8 cellular contexts compared by ENCODE assay signal in the genomic region with DNA sequence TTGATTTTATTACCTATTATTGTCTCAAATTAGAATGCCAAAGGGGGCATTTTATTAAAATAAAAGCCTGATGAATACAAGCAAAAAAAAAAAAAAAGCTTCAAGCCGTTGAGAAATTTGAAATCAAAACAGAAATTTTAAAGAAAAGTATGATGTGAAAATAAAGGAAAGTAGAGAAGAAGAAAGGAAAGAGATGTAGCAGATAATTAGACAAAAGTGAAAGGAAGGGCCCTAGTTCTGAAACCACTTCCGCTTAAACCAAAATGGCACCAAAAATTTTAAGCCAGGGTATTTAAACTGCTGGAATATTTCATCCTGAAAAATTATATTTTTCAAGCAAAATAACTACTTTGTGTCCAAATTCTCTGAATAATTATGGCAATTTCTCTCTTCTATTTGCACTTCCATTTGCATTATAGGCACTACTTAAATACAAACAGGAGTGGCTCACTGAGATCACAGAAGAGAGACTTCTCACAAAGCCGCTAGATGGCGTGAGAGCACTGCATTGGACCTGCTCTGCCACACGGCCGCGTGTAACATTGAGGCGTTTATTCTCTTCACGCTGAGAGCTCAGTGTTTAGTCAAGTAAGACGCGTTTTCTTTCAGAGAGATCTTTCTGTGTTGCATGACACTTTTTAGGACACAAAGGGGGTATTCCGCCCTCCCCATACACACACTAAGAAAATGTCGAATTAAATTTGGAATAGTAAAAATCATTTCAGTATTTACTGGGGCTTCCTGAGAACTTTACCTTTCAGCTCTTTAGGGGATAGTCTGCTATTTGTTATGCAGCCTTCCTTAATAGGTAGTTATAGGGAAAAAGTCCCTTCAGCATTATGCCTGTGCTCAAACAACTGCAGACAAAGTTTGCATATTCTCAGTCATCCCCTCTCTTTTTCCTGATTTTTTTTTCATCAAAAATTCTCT.
DNase-seq lines count a peak whose midpoint lies in the region; ATAC-seq and TF ChIP-seq lines count a peak whose summit lies in the region.

No MANE protein-coding gene starts in this region.

- H3K36me3 ChIP-seq in NT2/D1 (ENCODE audit: insufficient read depth, insufficient read length, low read length) (no peaks in the 10 kb centered on the region), mucosa of descending colon (ENCODE audit: low read depth) (no peaks in the 10 kb centered on the region)

- peak; percentile 7 for DNase-seq in DMS153 treated with DMSO at 0.1 percent for 48 hours (lab: John Stamatoyannopoulos, UW; ENCODE audit: unreplicated experiment)
- peak; percentile 9 for DNase-seq in HuH-7 (ENCODE audit: low spot score)
- peak; percentile 72 for DNase-seq in NT2/D1 (ENCODE audit: low read depth, low spot score)
- DNase-seq in activated CD8-positive, alpha-beta memory T cell treated with anti-CD3 and anti-CD28 coated beads, Interleukin-2, amount 50 U/mL, for 1 hour (ENCODE audit: extremely low read depth), result peak; percentile 46
- peak; percentile 21 for DNase-seq in epidermal melanocyte (ENCODE audit: insufficient read length, low spot score)
- DNase-seq in mucosa of descending colon, result peak; percentile 54 to 76 (median 75)
- peak; percentile 81 for DNase-seq in stimulated activated CD8-positive, alpha-beta memory T cell treated with anti-CD3 and anti-CD28 coated beads, Interleukin-4, amount 100 ng/mL, for 48 hours

- ATAC-seq in GM21619 (IDR thresholded peaks at IDR 0.05; ENCODE audit: unreplicated experiment) (peak; percentile 100), mucosa of descending colon (peak; percentile 96)

- peaks cover 21% of the 10 kb centered on the region for H3K27me3 ChIP-seq in NT2/D1 (ENCODE audit: insufficient read depth, insufficient read length)

- intact Hi-C loops in mucosa of descending colon (cut with DNase I, micrococcal nuclease), result loop anchor here (5.0 kb wide), 2 partner anchors 906 to 911 kb away; no protein-coding TSS in a partner anchor

- peak; percentile 78 for TF ChIP-seq CTCF in mucosa of descending colon (IDR thresholded peaks at IDR 0.05)

- H3K9me3 ChIP-seq in NT2/D1 (ENCODE audit: insufficient read depth, low read length) (no peaks in the 10 kb centered on the region), mucosa of descending colon (no peaks in the 10 kb centered on the region)

- H3K4me3 ChIP-seq in NT2/D1 (ENCODE audit: insufficient read length, low read depth) (no peak overlapping the region), mucosa of descending colon (no peak overlapping the region)

- H3K9ac ChIP-seq in NT2/D1 (ENCODE audit: insufficient read length, low read depth), result no peak overlapping the region

- H3K4me1 ChIP-seq in NT2/D1 (ENCODE audit: insufficient read depth, insufficient read length) (no peaks in the 10 kb centered on the region), mucosa of descending colon (ENCODE audit: low read depth) (no peaks in the 10 kb centered on the region)

Comparison
In these comparisons a context has a peak if more than half of its experiments do, and no peak if none do; other contexts are left out.
1. DNase-seq: peak in every context shown above with its lines; median percentile 81 in stimulated activated CD8-positive, alpha-beta memory T cell treated with anti-CD3 and anti-CD28 coated beads, Interleukin-4, amount 100 ng/mL, for 48 hours; 75 in mucosa of descending colon; 72 in NT2/D1; 46 in activated CD8-positive, alpha-beta memory T cell treated with anti-CD3 and anti-CD28 coated beads, Interleukin-2, amount 50 U/mL, for 1 hour; 21 in epidermal melanocyte; 9 in HuH-7; 7 in DMS153 treated with DMSO at 0.1 percent for 48 hours.